ENCODE assay signal across 1 cellular context in the genomic region with DNA sequence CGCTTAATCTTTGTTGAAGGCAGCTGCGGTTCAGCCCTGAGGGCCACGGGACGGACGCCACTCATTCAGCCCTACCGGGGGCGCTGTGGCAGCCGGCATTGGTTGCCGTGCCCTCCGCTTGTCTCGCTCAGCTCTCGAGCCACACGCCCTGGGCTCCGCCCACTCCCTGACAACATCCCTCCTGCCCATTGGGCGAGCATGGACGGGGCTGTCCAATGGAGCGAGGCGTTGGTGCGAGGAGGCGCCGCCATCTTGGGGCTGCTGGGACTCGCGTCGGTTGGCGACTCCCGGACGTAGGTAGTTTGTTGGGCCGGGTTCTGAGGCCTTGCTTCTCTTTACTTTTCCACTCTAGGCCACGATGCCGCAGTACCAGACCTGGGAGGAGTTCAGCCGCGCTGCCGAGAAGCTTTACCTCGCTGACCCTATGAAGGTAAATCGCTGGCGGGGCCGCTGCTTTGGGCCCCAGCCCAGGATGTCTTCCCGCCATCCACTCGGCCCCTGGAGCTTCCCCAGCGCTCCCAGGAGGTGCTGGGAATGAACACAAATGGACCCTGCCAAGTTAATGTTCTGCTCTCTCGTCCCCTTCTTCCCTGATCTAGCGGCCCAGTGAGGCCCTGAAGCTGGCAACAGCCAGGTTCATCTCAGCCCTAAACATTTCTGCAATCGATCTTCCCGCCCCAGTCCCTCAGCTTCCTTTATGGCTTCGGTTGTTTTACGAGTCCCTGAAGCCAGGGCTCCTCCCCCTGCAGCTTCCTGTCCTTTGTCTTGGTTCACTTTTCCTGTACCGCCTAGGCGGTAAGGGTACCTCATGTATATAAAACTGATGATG.
TF ChIP-seq lines count a peak whose summit lies in the region.

A gene with protein sequence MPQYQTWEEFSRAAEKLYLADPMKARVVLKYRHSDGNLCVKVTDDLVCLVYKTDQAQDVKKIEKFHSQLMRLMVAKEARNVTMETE (plus strand): TSS at position 244 of the 829 bp plus-strand sequence. CDS start 115 bp downstream, at position 359.

TF ChIP-seq in HEK293, 187 proteins besides CTCF, POLR2A, EP300 and RAD21 (continued from another document and continues in another):
- TF ChIP-seq, protein P1, sequence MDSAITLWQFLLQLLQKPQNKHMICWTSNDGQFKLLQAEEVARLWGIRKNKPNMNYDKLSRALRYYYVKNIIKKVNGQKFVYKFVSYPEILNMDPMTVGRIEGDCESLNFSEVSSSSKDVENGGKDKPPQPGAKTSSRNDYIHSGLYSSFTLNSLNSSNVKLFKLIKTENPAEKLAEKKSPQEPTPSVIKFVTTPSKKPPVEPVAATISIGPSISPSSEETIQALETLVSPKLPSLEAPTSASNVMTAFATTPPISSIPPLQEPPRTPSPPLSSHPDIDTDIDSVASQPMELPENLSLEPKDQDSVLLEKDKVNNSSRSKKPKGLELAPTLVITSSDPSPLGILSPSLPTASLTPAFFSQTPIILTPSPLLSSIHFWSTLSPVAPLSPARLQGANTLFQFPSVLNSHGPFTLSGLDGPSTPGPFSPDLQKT (IDR thresholded peaks at IDR 0.05; ENCODE audit: borderline replicate concordance, low read depth, low read length) = no peak
- TF ChIP-seq, protein P2, sequence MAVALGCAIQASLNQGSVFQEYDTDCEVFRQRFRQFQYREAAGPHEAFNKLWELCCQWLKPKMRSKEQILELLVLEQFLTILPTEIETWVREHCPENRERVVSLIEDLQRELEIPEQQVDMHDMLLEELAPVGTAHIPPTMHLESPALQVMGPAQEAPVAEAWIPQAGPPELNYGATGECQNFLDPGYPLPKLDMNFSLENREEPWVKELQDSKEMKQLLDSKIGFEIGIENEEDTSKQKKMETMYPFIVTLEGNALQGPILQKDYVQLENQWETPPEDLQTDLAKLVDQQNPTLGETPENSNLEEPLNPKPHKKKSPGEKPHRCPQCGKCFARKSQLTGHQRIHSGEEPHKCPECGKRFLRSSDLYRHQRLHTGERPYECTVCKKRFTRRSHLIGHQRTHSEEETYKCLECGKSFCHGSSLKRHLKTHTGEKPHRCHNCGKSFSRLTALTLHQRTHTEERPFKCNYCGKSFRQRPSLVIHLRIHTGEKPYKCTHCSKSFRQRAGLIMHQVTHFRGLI (tag by site-specific recombination; IDR thresholded peaks at IDR 0.05) = 0 out of 2 replicates have a peak, but pooled peaks have one; percentile 60
- TF ChIP-seq ZNF416 (tag by site-specific recombination; IDR thresholded peaks at IDR 0.05) = no peak
- no peak for TF ChIP-seq ZNF223 (tag by site-specific recombination; IDR thresholded peaks at IDR 0.05)
- no peak for TF ChIP-seq ZNF354C (tag by site-specific recombination; IDR thresholded peaks at IDR 0.05; ENCODE audit: borderline replicate concordance, low read depth)
- TF ChIP-seq ZBTB49 (tag by site-specific recombination; IDR thresholded peaks at IDR 0.05; ENCODE audit: low read depth) = no peak
- TF ChIP-seq SP2 (tag by site-specific recombination; IDR thresholded peaks at IDR 0.05) = peak; percentile 97
- TF ChIP-seq ZEB2 (tag by site-specific recombination; IDR thresholded peaks at IDR 0.05) = peak; percentile 89
- no peak for TF ChIP-seq ZNF426 (tag by site-specific recombination; IDR thresholded peaks at IDR 0.05)
- peak; percentile 98 for TF ChIP-seq YY1 (tag by site-specific recombination; IDR thresholded peaks at IDR 0.05)
- no peak for TF ChIP-seq ZNF529 (tag by site-specific recombination; IDR thresholded peaks at IDR 0.05; ENCODE audit: insufficient replicate concordance)
- no peak for TF ChIP-seq ZNF48 (tag by site-specific recombination; IDR thresholded peaks at IDR 0.05)
- no peak for TF ChIP-seq ZNF138 (tag by site-specific recombination; IDR thresholded peaks at IDR 0.05; ENCODE audit: borderline replicate concordance)
- peak; percentile 100 for TF ChIP-seq ZNF2 (tag by site-specific recombination; IDR thresholded peaks at IDR 0.05)
- TF ChIP-seq ZNF830 (tag by site-specific recombination; IDR thresholded peaks at IDR 0.05; ENCODE audit: low read depth) = no peak
- TF ChIP-seq ZNF292 (tag by site-specific recombination; IDR thresholded peaks at IDR 0.05; ENCODE audit: borderline replicate concordance, low read depth) = no peak
- TF ChIP-seq GLIS1 (tag by site-specific recombination; IDR thresholded peaks at IDR 0.05) = peak; percentile 16; the same call in 1 of the 2 replicates
- TF ChIP-seq ZXDB (tag by site-specific recombination; IDR thresholded peaks at IDR 0.05) = peak; percentile 99
- peak; percentile 99 for TF ChIP-seq ZFP37 (tag by site-specific recombination; IDR thresholded peaks at IDR 0.05)
- TF ChIP-seq ZNF202 (tag by site-specific recombination; IDR thresholded peaks at IDR 0.05; ENCODE audit: borderline replicate concordance) = no peak
- no peak for TF ChIP-seq ZNF433 (tag by site-specific recombination; IDR thresholded peaks at IDR 0.05; ENCODE audit: low read depth)
- 0 out of 2 replicates have a peak, but pooled peaks have one; percentile 4 for TF ChIP-seq ZNF146 (tag by site-specific recombination; IDR thresholded peaks at IDR 0.05)
- TF ChIP-seq ZNF175 (tag by site-specific recombination; IDR thresholded peaks at IDR 0.05) = no peak
- TF ChIP-seq, protein P3, sequence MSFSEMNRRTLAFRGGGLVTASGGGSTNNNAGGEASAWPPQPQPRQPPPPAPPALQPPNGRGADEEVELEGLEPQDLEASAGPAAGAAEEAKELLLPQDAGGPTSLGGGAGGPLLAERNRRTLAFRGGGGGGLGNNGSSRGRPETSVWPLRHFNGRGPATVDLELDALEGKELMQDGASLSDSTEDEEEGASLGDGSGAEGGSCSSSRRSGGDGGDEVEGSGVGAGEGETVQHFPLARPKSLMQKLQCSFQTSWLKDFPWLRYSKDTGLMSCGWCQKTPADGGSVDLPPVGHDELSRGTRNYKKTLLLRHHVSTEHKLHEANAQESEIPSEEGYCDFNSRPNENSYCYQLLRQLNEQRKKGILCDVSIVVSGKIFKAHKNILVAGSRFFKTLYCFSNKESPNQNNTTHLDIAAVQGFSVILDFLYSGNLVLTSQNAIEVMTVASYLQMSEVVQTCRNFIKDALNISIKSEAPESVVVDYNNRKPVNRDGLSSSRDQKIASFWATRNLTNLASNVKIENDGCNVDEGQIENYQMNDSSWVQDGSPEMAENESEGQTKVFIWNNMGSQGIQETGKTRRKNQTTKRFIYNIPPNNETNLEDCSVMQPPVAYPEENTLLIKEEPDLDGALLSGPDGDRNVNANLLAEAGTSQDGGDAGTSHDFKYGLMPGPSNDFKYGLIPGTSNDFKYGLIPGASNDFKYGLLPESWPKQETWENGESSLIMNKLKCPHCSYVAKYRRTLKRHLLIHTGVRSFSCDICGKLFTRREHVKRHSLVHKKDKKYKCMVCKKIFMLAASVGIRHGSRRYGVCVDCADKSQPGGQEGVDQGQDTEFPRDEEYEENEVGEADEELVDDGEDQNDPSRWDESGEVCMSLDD (tag by site-specific recombination; IDR thresholded peaks at IDR 0.05) = no peak
- TF ChIP-seq ZNF843 (tag by site-specific recombination; IDR thresholded peaks at IDR 0.05) = peak; percentile 83
- no peak for TF ChIP-seq ZNF621 (tag by site-specific recombination; IDR thresholded peaks at IDR 0.05)
- TF ChIP-seq KLF9 (tag by site-specific recombination; IDR thresholded peaks at IDR 0.05; ENCODE audit: low read depth) = peak; percentile 92; the same call in 1 of the 2 replicates
- no peak; the same call in 1 of the 2 replicates for TF ChIP-seq ZNF768 (tag by site-specific recombination; IDR thresholded peaks at IDR 0.05)
- peak; percentile 74; the same call in 1 of the 2 replicates for TF ChIP-seq ZNF561 (tag by site-specific recombination; IDR thresholded peaks at IDR 0.05; ENCODE audit: borderline replicate concordance)
- TF ChIP-seq SCRT2 (tag by site-specific recombination; IDR thresholded peaks at IDR 0.05) = no peak; the same call in none of the 2 replicates
- TF ChIP-seq KLF8 (tag by site-specific recombination; IDR thresholded peaks at IDR 0.05) = peak; percentile 100
- TF ChIP-seq KLF7 (tag by site-specific recombination; IDR thresholded peaks at IDR 0.05; ENCODE audit: borderline replicate concordance) = peak; percentile 48; the same call in 1 of the 2 replicates
- TF ChIP-seq ZNF174 (tag by site-specific recombination; IDR thresholded peaks at IDR 0.05) = no peak
- TF ChIP-seq SCRT1 (tag by site-specific recombination; IDR thresholded peaks at IDR 0.05; ENCODE audit: borderline replicate concordance) = no peak; the same call in 1 of the 2 replicates
- TF ChIP-seq ZNF521 (tag by site-specific recombination; IDR thresholded peaks at IDR 0.05) = no peak
- TF ChIP-seq ZFP41 (tag by site-specific recombination; IDR thresholded peaks at IDR 0.05; ENCODE audit: borderline replicate concordance) = no peak
- TF ChIP-seq ZNF555 (tag by site-specific recombination; conservative IDR thresholded peaks at IDR 0.05) = no peak
- TF ChIP-seq ZNF747 (tag by site-specific recombination; IDR thresholded peaks at IDR 0.05) = no peak
- no peak for TF ChIP-seq ZNF404 (tag by site-specific recombination; IDR thresholded peaks at IDR 0.05)
- no peak for TF ChIP-seq ZNF473 (tag by site-specific recombination; IDR thresholded peaks at IDR 0.05)
- TF ChIP-seq ZNF660 (tag by site-specific recombination; IDR thresholded peaks at IDR 0.05) = peak; percentile 98
- TF ChIP-seq ZSCAN23 (tag by site-specific recombination; IDR thresholded peaks at IDR 0.05) = peak; percentile 77; the same call in 1 of the 2 replicates
- peak; percentile 81; the same call in 1 of the 2 replicates for TF ChIP-seq KLF10 (tag by site-specific recombination; IDR thresholded peaks at IDR 0.05)
- TF ChIP-seq PRDM10 (tag by site-specific recombination; IDR thresholded peaks at IDR 0.05) = peak; percentile 74
- TF ChIP-seq, protein P4, sequence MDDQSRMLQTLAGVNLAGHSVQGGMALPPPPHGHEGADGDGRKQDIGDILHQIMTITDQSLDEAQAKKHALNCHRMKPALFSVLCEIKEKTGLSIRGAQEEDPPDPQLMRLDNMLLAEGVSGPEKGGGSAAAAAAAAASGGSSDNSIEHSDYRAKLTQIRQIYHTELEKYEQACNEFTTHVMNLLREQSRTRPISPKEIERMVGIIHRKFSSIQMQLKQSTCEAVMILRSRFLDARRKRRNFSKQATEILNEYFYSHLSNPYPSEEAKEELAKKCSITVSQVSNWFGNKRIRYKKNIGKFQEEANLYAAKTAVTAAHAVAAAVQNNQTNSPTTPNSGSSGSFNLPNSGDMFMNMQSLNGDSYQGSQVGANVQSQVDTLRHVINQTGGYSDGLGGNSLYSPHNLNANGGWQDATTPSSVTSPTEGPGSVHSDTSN (CRISPR knock-in tag; IDR thresholded peaks at IDR 0.05) = peak; percentile 69; the same call in 1 of the 2 replicates
- peak; percentile 40; the same call in 1 of the 2 replicates for TF ChIP-seq ZNF623 (tag by site-specific recombination; IDR thresholded peaks at IDR 0.05)
- TF ChIP-seq, protein P5, sequence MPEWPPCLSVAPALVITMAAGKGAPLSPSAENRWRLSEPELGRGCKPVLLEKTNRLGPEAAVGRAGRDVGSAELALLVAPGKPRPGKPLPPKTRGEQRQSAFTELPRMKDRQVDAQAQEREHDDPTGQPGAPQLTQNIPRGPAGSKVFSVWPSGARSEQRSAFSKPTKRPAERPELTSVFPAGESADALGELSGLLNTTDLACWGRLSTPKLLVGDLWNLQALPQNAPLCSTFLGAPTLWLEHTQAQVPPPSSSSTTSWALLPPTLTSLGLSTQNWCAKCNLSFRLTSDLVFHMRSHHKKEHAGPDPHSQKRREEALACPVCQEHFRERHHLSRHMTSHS (tag by site-specific recombination; IDR thresholded peaks at IDR 0.05) = no peak
- TF ChIP-seq ZNF37A (tag by site-specific recombination; IDR thresholded peaks at IDR 0.05) = no peak
- no peak for TF ChIP-seq SETDB1 (IDR thresholded peaks at IDR 0.05; ENCODE audit: insufficient read length, low read length)
- peak; percentile 94 for TF ChIP-seq ZFHX2 (tag by site-specific recombination; conservative IDR thresholded peaks at IDR 0.05)
- TF ChIP-seq ZNF211 (tag by site-specific recombination; IDR thresholded peaks at IDR 0.05; ENCODE audit: low read depth) = no peak
- TF ChIP-seq ZNF600 (tag by site-specific recombination; IDR thresholded peaks at IDR 0.05) = peak; percentile 88
